In the genomic region with DNA sequence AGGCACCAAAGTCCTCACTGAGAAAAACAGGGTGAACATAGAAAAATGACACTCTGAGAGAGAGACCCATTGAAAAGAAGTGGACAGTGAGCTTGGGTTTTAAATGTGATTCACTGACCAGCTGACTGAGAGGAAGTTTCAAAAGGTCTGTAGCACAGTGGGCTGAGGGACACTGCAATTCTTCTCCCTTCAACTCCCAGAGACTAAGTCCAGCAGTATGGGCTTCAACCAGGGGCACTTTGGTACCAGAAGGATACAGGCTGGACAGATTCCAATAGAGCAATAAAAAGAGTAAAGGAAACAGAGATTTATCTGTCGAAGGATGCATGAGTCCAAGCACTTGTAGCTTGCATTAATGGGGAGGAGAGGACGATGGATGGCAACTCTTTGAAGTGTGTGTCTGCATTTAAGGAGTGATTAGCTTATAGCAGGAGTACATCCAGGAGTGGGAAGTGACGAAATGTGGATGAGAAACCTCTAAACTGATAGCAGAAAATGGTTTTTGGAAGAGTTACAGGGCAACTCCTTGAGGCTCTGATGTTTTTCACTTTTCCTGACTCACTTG, we compare ENCODE assay signal across 16 cellular contexts.
A peak's percentile ranks its signal among the peaks of the same experiment; 100 is the strongest.
DNase-seq lines count a peak whose midpoint lies in the region; ATAC-seq, FAIRE-seq and TF ChIP-seq lines count a peak whose summit lies in the region.
"Had no signal": no experiment of that assay in that cellular context is flagged by ENCODE, and none has a peak within 500 bp of the region (broad histone marks: within the 10 kb centered on the region; RNA-seq: fewer than 3 reads in every experiment).

No MANE protein-coding gene starts in this region.

- TF ChIP-seq CTCF in left ventricle myocardium inferior (IDR thresholded peaks at IDR 0.05; ENCODE audit: borderline replicate concordance) (no peak), astrocyte (IDR thresholded peaks at IDR 0.05; ENCODE audit: insufficient read depth, low read depth, low read length) (no peak), uterus (IDR thresholded peaks at IDR 0.05) (no peak)

- peaks cover 2% of the 10 kb centered on the region for H3K27me3 Mint-ChIP-seq in astrocyte (ENCODE audit: low read depth, unreplicated experiment)
- H3K27me3 Mint-ChIP-seq: naive B cell had no signal

- H3K9me3 Mint-ChIP-seq in astrocyte (ENCODE audit: unreplicated experiment) = peaks cover 5% of the 10 kb centered on the region

- intact Hi-C loops in left ventricle myocardium inferior (cut with micrococcal nuclease) = no loop called here
- intact Hi-C loops in Right ventricle myocardium superior (cut with DNase I) = no loop called here
- intact Hi-C loops in uterus (cut with DNase I; ENCODE audit: low total_unique reads) = no loop called here

- peak overlapping the region; percentile 38 to 69 for H3K18ac ChIP-seq in mesenchymal stem cell (ENCODE audit: low read depth in 1 of 2, low read length in 2 of 2)

- H3K36me3 Mint-ChIP-seq in astrocyte (ENCODE audit: low read depth, unreplicated experiment) = no peaks in the 10 kb centered on the region

- 4% methylated on average over 3 of the region's 3 CpGs for WGBS in mesenchymal stem cell

- H3K79me2 ChIP-seq in astrocyte (ENCODE audit: insufficient read depth, low read length) = no peaks in the 10 kb centered on the region

- no peak overlapping the region for H3K14ac ChIP-seq in mesenchymal stem cell (ENCODE audit: low read length in 2 of 2)

- no peak overlapping the region for H3K9ac ChIP-seq in astrocyte (ENCODE audit: low read length)
- no peak overlapping the region for H3K9ac ChIP-seq in mesenchymal stem cell (ENCODE audit: low read length)

- ATAC-seq in Right ventricle myocardium superior (ENCODE audit: poor library complexity) = no peak

- TF ChIP-seq POLR2A in uterus (IDR thresholded peaks at IDR 0.05) = no peak

- peak overlapping the region; percentile 92 for H2AK5ac ChIP-seq in mesenchymal stem cell (ENCODE audit: low read length, severe bottlenecking)

- no peak overlapping the region for H2BK5ac ChIP-seq in mesenchymal stem cell (ENCODE audit: low read depth, low read length, poor library complexity, severe bottlenecking)

- no peaks in the 10 kb centered on the region for H3K27me3 ChIP-seq in left ventricle myocardium inferior (ENCODE audit: low read depth)
- H3K27me3 ChIP-seq in astrocyte (ENCODE audit: insufficient read depth, low read length) = no peaks in the 10 kb centered on the region
- no peaks in the 10 kb centered on the region for H3K27me3 ChIP-seq in mesenchymal stem cell (ENCODE audit: control insufficient read depth in 1 of 2, insufficient read depth in 1 of 2, low read length in 2 of 2)
- no peaks in the 10 kb centered on the region for H3K27me3 ChIP-seq in uterus

- H3K36me3 ChIP-seq in left ventricle myocardium inferior = no peaks in the 10 kb centered on the region
- H3K36me3 ChIP-seq in astrocyte (ENCODE audit: insufficient read depth, low read length) = no peaks in the 10 kb centered on the region
- no peaks in the 10 kb centered on the region for H3K36me3 ChIP-seq in mesenchymal stem cell (ENCODE audit: control insufficient read depth in 1 of 2, insufficient read depth in 2 of 2, low read depth in 1 of 2, low read length in 2 of 2)
- H3K36me3 ChIP-seq in uterus = no peaks in the 10 kb centered on the region

- H3K4ac ChIP-seq in mesenchymal stem cell (ENCODE audit: low read depth in 1 of 2, low read length in 2 of 2) = peak overlapping the region in 1 of 2 experiments; percentile 40

- no peak for FAIRE-seq in astrocyte (lab: Jason Lieb, UNC)
- FAIRE-seq: colon had no signal

- H3K4me1 Mint-ChIP-seq in astrocyte (ENCODE audit: low read depth, unreplicated experiment) = peaks cover 16% of the 10 kb centered on the region

- H3K4me3 Mint-ChIP-seq in astrocyte (ENCODE audit: unreplicated experiment) = no peak overlapping the region
- H3K4me3 Mint-ChIP-seq: naive B cell; T-helper 2 cell treated with Interferon-gamma antibody and Interleukin-4, amounts not matched to agents 5 μg/mL and 100 μg/mL, for 36 hours had no signal

- H2BK12ac ChIP-seq in mesenchymal stem cell (ENCODE audit: low read length in 2 of 2) = peak overlapping the region in 1 of 2 experiments; percentile 85

- DNase-seq in left ventricle myocardium inferior (no peak), Right ventricle myocardium superior (no peak), astrocyte (ENCODE audit: low read depth) (no peak), mesenchymal stem cell (no peak), uterus (no peak), COLO668 (lab: John Stamatoyannopoulos, UW; ENCODE audit: unreplicated experiment) (no peak), UCSD-AML1 (lab: John Stamatoyannopoulos, UW; ENCODE audit: unreplicated experiment) (no peak), SHP77 (lab: John Stamatoyannopoulos, UW) (no peak)
- DNase-seq: activated CD4-positive, alpha-beta T cell treated with anti-CD3 and anti-CD28 coated beads for 48 hours; activated T-cell treated with anti-CD3 and anti-CD28 coated beads, Interleukin-2, amount 50 U/mL, for 48 hours; erythroblast; naive B cell; NCI-H2029 treated with DMSO at 0.1 percent for 48 hours; stimulated activated CD4-positive, alpha-beta T cell treated with anti-CD3 and anti-CD28 coated beads, Interleukin-1b, Interleukin-23, amount 100 ng/mL, for 48 hours had no signal

- H3K9me3 ChIP-seq in left ventricle myocardium inferior (replicated peaks) (no peaks in the 10 kb centered on the region), astrocyte (ENCODE audit: insufficient read depth, low read depth, low read length) (no peaks in the 10 kb centered on the region), mesenchymal stem cell (ENCODE audit: control insufficient read depth, low read length) (no peaks in the 10 kb centered on the region), uterus (no peaks in the 10 kb centered on the region)

- peak overlapping the region; percentile 90 for H2BK120ac ChIP-seq in mesenchymal stem cell (ENCODE audit: low read depth, low read length)

- no peak overlapping the region for H3K23ac ChIP-seq in mesenchymal stem cell (ENCODE audit: low read length in 2 of 2)

- H3K79me1 ChIP-seq in mesenchymal stem cell (replicated peaks; ENCODE audit: low read length, poor library complexity, severe bottlenecking) = no peaks in the 10 kb centered on the region

- H3K27ac ChIP-seq in left ventricle myocardium inferior (replicated peaks) (peak overlapping the region; percentile 68), astrocyte (ENCODE audit: low read depth, low read length) (no peak overlapping the region), mesenchymal stem cell (ENCODE audit: low read length, poor library complexity, severe bottlenecking) (peak overlapping the region; percentile 81), uterus (peak overlapping the region; percentile 63 to 67)

- no peak overlapping the region for H4K91ac ChIP-seq in mesenchymal stem cell (ENCODE audit: low read length)

- no peak overlapping the region for H2AFZ ChIP-seq in astrocyte (ENCODE audit: low read depth, low read length)
- H2AFZ ChIP-seq in mesenchymal stem cell (ENCODE audit: low read depth, low read length) = no peak overlapping the region

- no peaks in the 10 kb centered on the region for H4K20me1 ChIP-seq in astrocyte (ENCODE audit: insufficient read depth, low read length)

- H3K27ac Mint-ChIP-seq in astrocyte (ENCODE audit: unreplicated experiment) = no peak overlapping the region
- H3K27ac Mint-ChIP-seq: T-helper 2 cell treated with Interferon-gamma antibody and Interleukin-4, amounts not matched to agents 5 μg/mL and 100 μg/mL, for 36 hours had no signal

- H3K4me3 ChIP-seq in left ventricle myocardium inferior (no peak overlapping the region), astrocyte (ENCODE audit: insufficient read depth, low read depth, low read length) (no peak overlapping the region), mesenchymal stem cell (ENCODE audit: insufficient read depth in 1 of 2, low read depth in 1 of 2, low read length in 2 of 2) (peak overlapping the region in 1 of 2 experiments; percentile 16), uterus (no peak overlapping the region)

- peaks cover 40% of the 10 kb centered on the region for H3K4me1 ChIP-seq in left ventricle myocardium inferior
- H3K4me1 ChIP-seq in astrocyte (ENCODE audit: insufficient read depth, low read length) = peaks cover 24% of the 10 kb centered on the region
- peaks cover 7% of the 10 kb centered on the region for H3K4me1 ChIP-seq in mesenchymal stem cell (ENCODE audit: control insufficient read depth, insufficient read depth, low read depth, low read length)
- H3K4me1 ChIP-seq in uterus = peaks cover 4 to 11% of the 10 kb centered on the region in 2 donors

- H4K8ac ChIP-seq in mesenchymal stem cell (ENCODE audit: low read length) = no peak overlapping the region

- H3K4me2 ChIP-seq in astrocyte (ENCODE audit: low read length) (peak overlapping the region; percentile 45), mesenchymal stem cell (ENCODE audit: low read length, poor library complexity, severe bottlenecking) (no peak overlapping the region)

- H2BK15ac ChIP-seq in mesenchymal stem cell (ENCODE audit: low read depth, poor library complexity, severe bottlenecking) = no peak overlapping the region
